24 cellular contexts compared by ENCODE assay signal in genomic region chrX:47231167-47231566, GRCh38. TPM values are rescaled to one million over a fixed set of nuclear protein-coding genes. Genes with fewer than 3 reads are reported as not detected.
DNase-seq lines count a peak whose midpoint lies in the region; ATAC-seq and TF ChIP-seq lines count a peak whose summit lies in the region.
"Had no signal": no experiment of that assay in that cellular context is flagged by ENCODE, and none has a peak within 500 bp of the region (broad histone marks: within the 10 kb centered on the region; RNA-seq: fewer than 3 reads in every experiment).

No MANE protein-coding gene starts in this region.

- H3K27ac ChIP-seq in hepatocyte (peak overlapping the region; percentile 99), right cardiac atrium (ENCODE audit: low read length) (no peak overlapping the region)
- H3K27ac ChIP-seq: HL-60, left lung, SJSA1 had no signal

- H3K4me3 Mint-ChIP-seq in natural killer cell = peak overlapping the region; percentile 37
- H3K4me3 Mint-ChIP-seq in natural killer cell treated with Interleukin-12 subunit alpha and Interleukin-12 subunit beta and Interleukin-15 and Interleukin-18, amount 100 ng/mL, for 72 hours = no peak overlapping the region
- peak overlapping the region; percentile 53 for H3K4me3 Mint-ChIP-seq in type B pancreatic cell

- ATAC-seq in natural killer cell = no peak
- ATAC-seq in natural killer cell treated with Interleukin-12 subunit alpha and Interleukin-12 subunit beta and Interleukin-15 and Interleukin-18, amount 100 ng/mL, for 72 hours = no peak
- ATAC-seq in HG02588 (IDR thresholded peaks at IDR 0.05; ENCODE audit: unreplicated experiment) = no peak
- ATAC-seq in GM21529 (IDR thresholded peaks at IDR 0.05; ENCODE audit: unreplicated experiment) = no peak
- no peak for ATAC-seq in right cardiac atrium
- ATAC-seq: left lung, mucosa of descending colon, sciatic nerve had no signal

- H3K9me2 ChIP-seq in hepatocyte (replicated peaks; ENCODE audit: insufficient read depth) = no peaks in the 10 kb centered on the region

- no peaks in the 10 kb centered on the region for H3K36me3 ChIP-seq in hepatocyte (replicated peaks; ENCODE audit: insufficient read depth, low read depth)

- peaks cover 25% of the 10 kb centered on the region for H3K79me2 ChIP-seq in hepatocyte

- H3K4me1 ChIP-seq in hepatocyte (ENCODE audit: insufficient read depth) (peaks cover 18% of the 10 kb centered on the region), right cardiac atrium (ENCODE audit: control insufficient read depth, insufficient read depth, low read length) (peaks cover 2% of the 10 kb centered on the region)
- H3K4me1 ChIP-seq: left lung had no signal

- intact Hi-C loops in natural killer cell (cut with micrococcal nuclease) (no loop called here), right cardiac atrium (cut with DNase I) (no loop called here)

- no peak for DNase-seq in natural killer cell
- no peak for DNase-seq in natural killer cell treated with Interleukin-12 subunit alpha and Interleukin-12 subunit beta and Interleukin-15 and Interleukin-18, amount 100 ng/mL, for 72 hours (ENCODE audit: low spot score)
- DNase-seq in OCI-M1 (lab: John Stamatoyannopoulos, UW) = peak; percentile 0
- no peak for DNase-seq in hepatocyte (ENCODE audit: low spot score)
- no peak for DNase-seq in type B pancreatic cell (ENCODE audit: extremely low spot score, unreplicated experiment)
- no peak for DNase-seq in right cardiac atrium
- DNase-seq: activated CD4-positive, CD25-positive, alpha-beta regulatory T cell treated with anti-CD3 and anti-CD28 coated beads, Interleukin-2, amount 50 U/mL, for 72 hours; AML-193; endodermal cell; GDM1; glutamatergic neuron; left lung; mucosa of descending colon; NCI-H748 treated with DMSO at 0.1 percent for 48 hours; PC-9; stimulated activated naive CD4-positive, alpha-beta T cell treated with Interleukin-2 at 50 U/mL for 16 hours; T1000; transverse colon had no signal

- no peaks in the 10 kb centered on the region for H3K9me3 ChIP-seq in hepatocyte (ENCODE audit: low read depth)
- H3K9me3 ChIP-seq in right cardiac atrium (ENCODE audit: control insufficient read depth, low read length) = no peaks in the 10 kb centered on the region
- H3K9me3 ChIP-seq: HAP-1, left lung, mucosa of descending colon, SJSA1, transverse colon had no signal

- peak overlapping the region; percentile 97 to 99 for H3K27ac Mint-ChIP-seq in natural killer cell
- peak overlapping the region in 1 of 2 donors; percentile 94 for H3K27ac Mint-ChIP-seq in natural killer cell treated with Interleukin-12 subunit alpha and Interleukin-12 subunit beta and Interleukin-15 and Interleukin-18, amount 100 ng/mL, for 72 hours
- peak overlapping the region; percentile 100 for H3K27ac Mint-ChIP-seq in type B pancreatic cell

- peaks cover under 1% of the 10 kb centered on the region for H4K20me1 ChIP-seq in hepatocyte (ENCODE audit: insufficient read depth, poor library complexity, severe bottlenecking)

- WGBS in hepatocyte (ENCODE audit: low lambda C conversion rate, missing lambda C conversion rate) = 92% methylated on average over 2 of the region's 2 CpGs
- WGBS in right cardiac atrium = 74% methylated on average over 2 of the region's 2 CpGs

- no peak for TF ChIP-seq CTCF in natural killer cell (IDR thresholded peaks at IDR 0.05)
- TF ChIP-seq CTCF in hepatocyte (IDR thresholded peaks at IDR 0.05; ENCODE audit: poor library complexity) = no peak
- no peak for TF ChIP-seq CTCF in type B pancreatic cell (conservative IDR thresholded peaks at IDR 0.05)

- H3K4me1 Mint-ChIP-seq in natural killer cell = peaks cover 17 to 20% of the 10 kb centered on the region in 2 donors
- H3K4me1 Mint-ChIP-seq in natural killer cell treated with Interleukin-12 subunit alpha and Interleukin-12 subunit beta and Interleukin-15 and Interleukin-18, amount 100 ng/mL, for 72 hours (ENCODE audit: low read depth in 2 of 2) = peaks cover 11 to 22% of the 10 kb centered on the region in 2 donors
- H3K4me1 Mint-ChIP-seq in type B pancreatic cell (ENCODE audit: unreplicated experiment) = peaks cover 29% of the 10 kb centered on the region

- no peaks in the 10 kb centered on the region for H3K36me3 Mint-ChIP-seq in natural killer cell
- no peaks in the 10 kb centered on the region for H3K36me3 Mint-ChIP-seq in natural killer cell treated with Interleukin-12 subunit alpha and Interleukin-12 subunit beta and Interleukin-15 and Interleukin-18, amount 100 ng/mL, for 72 hours
- peaks cover 20% of the 10 kb centered on the region for H3K36me3 Mint-ChIP-seq in type B pancreatic cell

- H3K4me2 ChIP-seq in hepatocyte = no peak overlapping the region

- H3K27me3 Mint-ChIP-seq in natural killer cell (ENCODE audit: low read depth in 2 of 2) = no peaks in the 10 kb centered on the region
- no peaks in the 10 kb centered on the region for H3K27me3 Mint-ChIP-seq in natural killer cell treated with Interleukin-12 subunit alpha and Interleukin-12 subunit beta and Interleukin-15 and Interleukin-18, amount 100 ng/mL, for 72 hours
- no peaks in the 10 kb centered on the region for H3K27me3 Mint-ChIP-seq in type B pancreatic cell

- H3K27me3 ChIP-seq in hepatocyte = no peaks in the 10 kb centered on the region
- H3K27me3 ChIP-seq in right cardiac atrium (ENCODE audit: control insufficient read depth, insufficient read depth) = no peaks in the 10 kb centered on the region
- H3K27me3 ChIP-seq: SJSA1, transverse colon had no signal

- no peak overlapping the region for H2AFZ ChIP-seq in hepatocyte
- H2AFZ ChIP-seq: PC-9 had no signal

- H3K4me3 ChIP-seq in hepatocyte (no peak overlapping the region), right cardiac atrium (ENCODE audit: low read length) (no peak overlapping the region)
- H3K4me3 ChIP-seq: HAP-1, left lung, mucosa of descending colon, PC-9, SJSA1, transverse colon had no signal

- H3K9me3 Mint-ChIP-seq in natural killer cell (no peaks in the 10 kb centered on the region), type B pancreatic cell (no peaks in the 10 kb centered on the region)
- H3K9me3 Mint-ChIP-seq in natural killer cell treated with Interleukin-12 subunit alpha and Interleukin-12 subunit beta and Interleukin-15 and Interleukin-18, amount 100 ng/mL, for 72 hours = no peaks in the 10 kb centered on the region
- H3K9me3 Mint-ChIP-seq: endodermal cell had no signal

RNA-seq across cellular contexts. Expression of gene USP11, which starts 1.6 kb away (rescaled TPM):
- total RNA-seq in natural killer cell (100 to 1,000 TPM; 107 to 131 (median 108) TPM), hepatocyte (75.3 and 89.2 TPM in 2 replicates), type B pancreatic cell (ENCODE audit: low replicate concordance) (84.2 and 189 TPM in 2 replicates), right cardiac atrium (10 to 100 TPM; 59.6 to 70.4 (median 60.9) TPM)
- 10 to 100 TPM; 45.7 to 49.2 TPM for total RNA-seq in natural killer cell treated with Interleukin-12 subunit alpha and Interleukin-12 subunit beta and Interleukin-15 and Interleukin-18, amount 100 ng/mL, for 72 hours
- polyA plus RNA-seq in hepatocyte (199 and 232 TPM in 2 replicates), right cardiac atrium (28.3 TPM)

RNA-seq across cellular contexts. Expression of gene CDK16, which starts 12.7 kb away (rescaled TPM):
- total RNA-seq in natural killer cell = 100 to 1,000 TPM; 112 to 140 (median 126) TPM
- 10 to 100 TPM; 62.2 to 63.7 TPM for total RNA-seq in natural killer cell treated with Interleukin-12 subunit alpha and Interleukin-12 subunit beta and Interleukin-15 and Interleukin-18, amount 100 ng/mL, for 72 hours
- 121 and 130 TPM in 2 replicates for total RNA-seq in hepatocyte
- polyA plus RNA-seq in hepatocyte = 190 and 210 TPM in 2 replicates
- 206 and 234 TPM in 2 replicates for total RNA-seq in type B pancreatic cell (ENCODE audit: low replicate concordance)
- total RNA-seq in right cardiac atrium = 100 to 1,000 TPM; 108 to 164 (median 120) TPM
- 104 TPM for polyA plus RNA-seq in right cardiac atrium

RNA-seq across cellular contexts. Expression of gene UBA1, which starts 37.5 kb away (rescaled TPM):
- total RNA-seq in natural killer cell (100 to 1,000 TPM; 118 to 168 (median 120) TPM), hepatocyte (231 and 253 TPM in 2 replicates), type B pancreatic cell (ENCODE audit: low replicate concordance) (314 and 384 TPM in 2 replicates), right cardiac atrium (100 to 1,000 TPM; 109 to 130 (median 114) TPM)
- total RNA-seq in natural killer cell treated with Interleukin-12 subunit alpha and Interleukin-12 subunit beta and Interleukin-15 and Interleukin-18, amount 100 ng/mL, for 72 hours = 100 to 1,000 TPM; 227 to 243 TPM
- polyA plus RNA-seq in hepatocyte (213 and 236 TPM in 2 replicates), right cardiac atrium (79.5 TPM)
